1 cellular context compared by ENCODE assay signal in the genomic region with DNA sequence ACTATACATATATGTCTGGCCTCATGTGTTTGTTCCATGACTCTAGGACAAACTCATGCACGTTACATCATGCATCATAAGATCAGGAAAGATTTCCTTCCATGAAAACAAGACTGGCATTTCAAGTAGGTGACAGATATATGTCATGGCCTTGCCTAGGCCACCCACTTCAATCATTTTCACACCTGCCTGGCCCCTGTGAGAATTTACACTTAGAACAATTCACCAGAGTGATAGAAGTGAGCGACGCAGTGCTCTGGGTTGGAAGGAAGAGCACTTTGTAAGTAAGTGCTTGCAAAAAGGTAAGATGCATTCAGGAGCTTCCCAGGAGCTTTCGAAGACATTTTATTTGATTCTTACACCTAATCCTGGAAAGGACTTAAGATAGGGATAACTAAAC.
TF ChIP-seq lines count a peak whose summit lies in the region.

No MANE protein-coding gene starts in this region.

TF ChIP-seq in H1, 55 proteins besides CTCF, POLR2A, EP300 and RAD21:
- no peak for TF ChIP-seq PHF8 (conservative IDR thresholded peaks at IDR 0.05; ENCODE audit: low read depth, low read length)
TF ChIP-seq in H1: peak in this region for 0.
